8 cellular contexts compared by ENCODE assay signal in the genomic region with DNA sequence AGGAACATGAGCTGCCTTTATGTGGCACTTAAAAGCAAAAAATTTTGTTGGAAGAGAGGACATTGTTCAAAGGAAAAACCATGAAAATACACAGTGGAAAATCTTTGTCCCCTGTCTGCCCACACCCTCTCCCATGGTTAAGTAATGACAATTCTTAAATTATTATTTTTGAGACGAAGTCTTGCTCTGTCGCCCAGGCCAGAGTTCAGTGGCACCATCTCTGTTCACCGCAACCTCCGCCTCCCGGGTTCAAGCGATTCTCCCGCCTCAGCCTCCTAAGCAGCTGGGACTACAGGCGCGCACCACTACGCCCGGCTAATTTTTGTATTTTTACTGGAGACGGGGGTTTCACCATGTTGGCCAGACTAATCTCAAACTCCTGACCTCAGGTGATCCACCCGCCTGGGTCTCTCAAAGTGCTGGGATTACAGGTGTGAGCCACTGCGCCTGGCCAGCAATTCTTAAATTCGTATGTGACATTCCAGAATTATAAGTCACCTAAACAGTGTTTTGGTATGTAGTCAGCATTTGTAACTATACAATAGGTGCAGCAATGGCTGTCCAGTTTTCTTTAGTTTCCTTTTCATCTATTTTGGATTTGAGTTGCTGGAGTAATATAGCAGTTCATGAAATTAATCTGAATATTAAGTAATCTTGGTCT. TPM values are rescaled to one million over a fixed set of nuclear protein-coding genes. Genes with fewer than 3 reads are reported as not detected.
DNase-seq lines count a peak whose midpoint lies in the region; ATAC-seq and TF ChIP-seq lines count a peak whose summit lies in the region.

No MANE protein-coding gene starts in this region.

- H3K9me3 ChIP-seq in CD8-positive, alpha-beta T cell (ENCODE audit: low read length), result no peaks in the 10 kb centered on the region
- H3K9me3 ChIP-seq in OCI-LY1 (ENCODE audit: low read length) (no peaks in the 10 kb centered on the region), endodermal cell (ENCODE audit: control insufficient read depth, low read length) (no peaks in the 10 kb centered on the region), ovary (no peaks in the 10 kb centered on the region)

- H3K27ac Mint-ChIP-seq in CD8-positive, alpha-beta T cell, result peak overlapping the region; percentile 91
- peak overlapping the region; percentile 85 for H3K27ac Mint-ChIP-seq in endodermal cell

- H4K20me1 ChIP-seq in OCI-LY1 (ENCODE audit: insufficient read depth, low read length), result no peaks in the 10 kb centered on the region

- no peaks in the 10 kb centered on the region for H3F3A ChIP-seq in OCI-LY1 (ENCODE audit: insufficient read depth, low read length)

- H3K4me2 ChIP-seq in OCI-LY1 (ENCODE audit: low read length), result peak overlapping the region; percentile 90

- peaks cover 31% of the 10 kb centered on the region for H3K79me2 ChIP-seq in OCI-LY1 (ENCODE audit: insufficient read depth, low read length)

- 89 to 90% methylated on average over 14 to 15 of the region's 15 CpGs for WGBS in endodermal cell (ENCODE audit: insufficient coverage in 1 of 2, insufficient read length in 1 of 2), 2 experiments
- WGBS in ovary, 3 donors, result 78 to 85% (median 81%) methylated on average over 15 of the region's 15 CpGs

- H3K4me1 Mint-ChIP-seq in CD8-positive, alpha-beta T cell (ENCODE audit: low read depth), result peaks cover 45% of the 10 kb centered on the region
- H3K4me1 Mint-ChIP-seq in endodermal cell, result peaks cover 10% of the 10 kb centered on the region

- DNase-seq in CD8-positive, alpha-beta T cell, result no peak
- DNase-seq in endodermal cell, result no peak
- peak in 3 of 5 donors; percentile 11 to 50 (median 46) for DNase-seq in ovary
- DNase-seq in NCI-H510A (lab: John Stamatoyannopoulos, UW), result no peak
- no peak for DNase-seq in NCI-H1092 treated with DMSO at 0.1 percent for 48 hours (lab: John Stamatoyannopoulos, UW)

- no peak for ATAC-seq in CD8-positive, alpha-beta T cell
- ATAC-seq in HG03097 (IDR thresholded peaks at IDR 0.05; ENCODE audit: low FRiP score, unreplicated experiment) (no peak), GM19023 (IDR thresholded peaks at IDR 0.05; ENCODE audit: unreplicated experiment) (no peak)

- H3K9ac ChIP-seq in OCI-LY1 (ENCODE audit: low read length) (peak overlapping the region; percentile 60), endodermal cell (ENCODE audit: extremely low read depth, low read length, poor library complexity, severe bottlenecking) (peak overlapping the region; percentile 84)

- H2AFZ ChIP-seq in OCI-LY1 (ENCODE audit: low read length), result no peak overlapping the region

- POLR2A ChIA-PET in CD8-positive, alpha-beta T cell (lab: Charles Lee), result interaction anchor here (3.1 kb wide), 1 partner anchor 76 kb away, joined by 12 read pairs; a partner anchor contains a TSS

- H3K27me3 ChIP-seq in CD8-positive, alpha-beta T cell (ENCODE audit: insufficient read depth, low read length), result no peaks in the 10 kb centered on the region
- H3K27me3 ChIP-seq in OCI-LY1 (ENCODE audit: insufficient read depth, low read length), result no peaks in the 10 kb centered on the region
- H3K27me3 ChIP-seq in endodermal cell (ENCODE audit: control insufficient read depth, insufficient read depth, low read length, poor library complexity, severe bottlenecking), result no peaks in the 10 kb centered on the region
- no peaks in the 10 kb centered on the region for H3K27me3 ChIP-seq in ovary

- TF ChIP-seq CTCF in CD8-positive, alpha-beta T cell (IDR thresholded peaks at IDR 0.05), result no peak
- TF ChIP-seq CTCF in OCI-LY1 (IDR thresholded peaks at IDR 0.05; ENCODE audit: low read length), result no peak
- no peak for TF ChIP-seq CTCF in endodermal cell (conservative IDR thresholded peaks at IDR 0.05)
- TF ChIP-seq CTCF in ovary (IDR thresholded peaks at IDR 0.05), result no peak

- H3K4me3 Mint-ChIP-seq in CD8-positive, alpha-beta T cell, result peak overlapping the region; percentile 88
- H3K4me3 Mint-ChIP-seq in endodermal cell, result peak overlapping the region; percentile 92

- H3K4me1 ChIP-seq in CD8-positive, alpha-beta T cell (ENCODE audit: insufficient read depth, low read length), result peaks cover 28% of the 10 kb centered on the region
- H3K4me1 ChIP-seq in OCI-LY1 (ENCODE audit: insufficient read depth, low read length, severe bottlenecking) (peaks cover 21% of the 10 kb centered on the region), endodermal cell (ENCODE audit: control insufficient read depth, insufficient read depth, low read length) (no peaks in the 10 kb centered on the region), ovary (ENCODE audit: insufficient read depth) (peaks cover 7% of the 10 kb centered on the region)

- no peak for TF ChIP-seq POLR2A in ovary (IDR thresholded peaks at IDR 0.05)

- peaks cover 24% of the 10 kb centered on the region for H3K36me3 Mint-ChIP-seq in CD8-positive, alpha-beta T cell
- H3K36me3 Mint-ChIP-seq in endodermal cell (ENCODE audit: low read depth), result peaks cover 20% of the 10 kb centered on the region

- H3K9me3 Mint-ChIP-seq in CD8-positive, alpha-beta T cell, result no peaks in the 10 kb centered on the region
- peaks cover 7% of the 10 kb centered on the region for H3K9me3 Mint-ChIP-seq in endodermal cell

- no peaks in the 10 kb centered on the region for H3K9me2 ChIP-seq in OCI-LY1 (ENCODE audit: low read depth, low read length)

- peak overlapping the region; percentile 76 for H3K4me3 ChIP-seq in CD8-positive, alpha-beta T cell (ENCODE audit: low read depth, low read length)
- H3K4me3 ChIP-seq in OCI-LY1 (ENCODE audit: low read depth, low read length, poor library complexity, severe bottlenecking) (peak overlapping the region; percentile 98), endodermal cell (ENCODE audit: low read length) (peak overlapping the region; percentile 96), ovary (peak overlapping the region; percentile 65)

- no peaks in the 10 kb centered on the region for H3K27me3 Mint-ChIP-seq in CD8-positive, alpha-beta T cell (ENCODE audit: low read depth)
- peaks cover 1% of the 10 kb centered on the region for H3K27me3 Mint-ChIP-seq in endodermal cell (ENCODE audit: insufficient read depth)

- H3K36me3 ChIP-seq in CD8-positive, alpha-beta T cell (ENCODE audit: insufficient read depth, low read length), result peaks cover 9% of the 10 kb centered on the region
- H3K36me3 ChIP-seq in OCI-LY1 (ENCODE audit: insufficient read depth, low read length), result peaks cover 27% of the 10 kb centered on the region
- H3K36me3 ChIP-seq in endodermal cell (ENCODE audit: control insufficient read depth, insufficient read depth, low read length), result peaks cover 25% of the 10 kb centered on the region
- H3K36me3 ChIP-seq in ovary, result no peaks in the 10 kb centered on the region

- CTCF ChIA-PET in CD8-positive, alpha-beta T cell (lab: Charles Lee), result interaction anchor here (0.8 to 1.4 kb wide), 3 partner anchors 28 to 589 kb away, joined by 3 to 5 read pairs (median 3); no protein-coding TSS in a partner anchor

- peak overlapping the region; percentile 71 for H3K27ac ChIP-seq in CD8-positive, alpha-beta T cell (ENCODE audit: low read depth, low read length)
- H3K27ac ChIP-seq in OCI-LY1 (ENCODE audit: low read depth, low read length, poor library complexity, severe bottlenecking) (peak overlapping the region; percentile 57), endodermal cell (ENCODE audit: low read depth, low read length) (peak overlapping the region; percentile 87), ovary (peak overlapping the region in 1 of 2 donors; percentile 95)

- intact Hi-C loops in CD8-positive, alpha-beta T cell (cut with DNase I, micrococcal nuclease), result loop anchor here (1.0 to 5.0 kb wide), 9 partner anchors 37 to 1121 kb away; a partner anchor contains a TSS
- intact Hi-C loops in ovary (cut with DNase I), result loop anchor here in 1 of 4 donors (5.0 to 10.0 kb wide), 2 partner anchors 79 to 1121 kb away; a partner anchor contains a TSS

- no peak for TF ChIP-seq EP300 in ovary (IDR thresholded peaks at IDR 0.05)

RNA-seq across cellular contexts. Expression of a gene that starts 0.6 kb away (rescaled TPM):
- 10 to 100 TPM; 40.5 to 42.5 TPM for total RNA-seq in CD8-positive, alpha-beta T cell
- total RNA-seq in endodermal cell, result 100 to 1,000 TPM; 145 to 167 TPM
- polyA plus RNA-seq in endodermal cell (2013, experiment 1 of 2), result 76.6 TPM
- polyA plus RNA-seq in endodermal cell (2013, experiment 2 of 2), result 79.3 TPM
- 100 to 1,000 TPM in 5 of 7 donors, 10 to 100 TPM in 2; 42.3 to 166 (median 123) TPM for total RNA-seq in ovary
- 100 to 1,000 TPM in 1 of 2 donors, 10 to 100 TPM in 1; 45.0 to 111 TPM for polyA plus RNA-seq in ovary

Comparison
In these comparisons a context has a peak if more than half of its experiments do, and no peak if none do; other contexts are left out.
1. DNase-seq: peak in ovary (3 of 5); none in CD8-positive, alpha-beta T cell (0 of 7), endodermal cell (single experiment), NCI-H510A (single experiment) and NCI-H1092 treated with DMSO at 0.1 percent for 48 hours (single experiment).
2. Peak in every context shown above with its lines, with median percentiles within 50 percentile points of each other: H3K4me3 ChIP-seq.